In genomic region chr6:75441883-75442282, GRCh38 we compare ENCODE assay signal across 1 cellular context. TPM values are rescaled to one million over a fixed set of nuclear protein-coding genes. Genes with fewer than 3 reads are reported as not detected.
"Had no signal": no experiment of that assay in that cellular context is flagged by ENCODE, and none has a peak within 500 bp of the region (broad histone marks: within the 10 kb centered on the region; RNA-seq: fewer than 3 reads in every experiment).

No MANE protein-coding gene starts in this region.

RNA-seq across cellular contexts. Expression of gene FILIP1, which starts 51.7 kb away (rescaled TPM):
- total RNA-seq: NCI-H460 had no signal
